ENCODE assay signal across 26 cellular contexts in genomic region chr14:83473416-83473815, GRCh38.
A peak's percentile ranks its signal among the peaks of the same experiment; 100 is the strongest.
DNase-seq lines count a peak whose midpoint lies in the region; ATAC-seq and TF ChIP-seq lines count a peak whose summit lies in the region.
"Had no signal": no experiment of that assay in that cellular context is flagged by ENCODE, and none has a peak within 500 bp of the region (broad histone marks: within the 10 kb centered on the region; RNA-seq: fewer than 3 reads in every experiment).

No MANE protein-coding gene starts in this region.

- no peak for TF ChIP-seq CTCF in AG10803 (conservative IDR thresholded peaks at IDR 0.05; ENCODE audit: low read length)
- no peak for TF ChIP-seq CTCF in cardiac fibroblast (IDR thresholded peaks at IDR 0.05; ENCODE audit: low read depth, low read length)
- no peak for TF ChIP-seq CTCF in mesothelial cell of epicardium (IDR thresholded peaks at IDR 0.05; ENCODE audit: unreplicated experiment)
- TF ChIP-seq CTCF in heart left ventricle (IDR thresholded peaks at IDR 0.05): no peak

- ATAC-seq in heart left ventricle (no peak), GM18870 (IDR thresholded peaks at IDR 0.05; ENCODE audit: unreplicated experiment) (no peak)
- ATAC-seq: Panc1 had no signal

- 73 to 84% (median 81%) methylated on average over 1 of the region's 1 CpG for WGBS in heart left ventricle, 4 donors

- DNase-seq in AG10803 (ENCODE audit: low read depth) (peak; percentile 8), NCI-H226 (peak; percentile 16), cardiac fibroblast (ENCODE audit: low read depth in 2 of 2) (peak; percentile 0 to 2), mesothelial cell of epicardium (ENCODE audit: low spot score in 2 of 2, unreplicated experiment in 2 of 2) (no peak), NK-92 (lab: John Stamatoyannopoulos, UW; ENCODE audit: unreplicated experiment) (no peak), heart left ventricle (no peak)
- no peak for DNase-seq in activated T-helper 2 cell treated with anti-CD3 and anti-CD28 coated beads, Interferon-gamma antibody, Interleukin-2, Interleukin-4, amounts not matched to agents 10 μg/mL and 5 μg/mL and 100 μg/mL, durations not matched to agents 14 hours and 24 hours and 36 hours (ENCODE audit: low spot score)
- DNase-seq: BE2C; Calu3; CD8-positive, alpha-beta memory T cell; DND-41; H9; HFFc6; NCI-H1092; NCI-H1417 treated with DMSO at 0.1 percent for 48 hours; NCI-H1694 treated with DMSO at 0.1 percent for 48 hours; NCI-H2081; NCI-H2227 treated with DMSO at 0.1 percent for 48 hours; NCI-H510A; SHP77 had no signal

- H3K4me1 Mint-ChIP-seq in mesothelial cell of epicardium: peaks cover 31% of the 10 kb centered on the region
- H3K4me1 Mint-ChIP-seq in activated T-helper 2 cell treated with anti-CD3 and anti-CD28 coated beads, Interferon-gamma antibody, Interleukin-2, Interleukin-4, amounts not matched to agents 10 μg/mL and 5 μg/mL and 100 μg/mL, durations not matched to agents 14 hours and 24 hours and 36 hours (ENCODE audit: low read depth): no peaks in the 10 kb centered on the region
- H3K4me1 Mint-ChIP-seq: CD14-positive monocyte; CD8-positive, alpha-beta memory T cell; H9 had no signal

- no peak overlapping the region for H3K27ac ChIP-seq in heart left ventricle
- H3K27ac ChIP-seq: 22Rv1, RWPE1, SK-N-MC had no signal

- H3K27ac Mint-ChIP-seq in mesothelial cell of epicardium: peak overlapping the region; percentile 22
- no peak overlapping the region for H3K27ac Mint-ChIP-seq in activated T-helper 2 cell treated with anti-CD3 and anti-CD28 coated beads, Interferon-gamma antibody, Interleukin-2, Interleukin-4, amounts not matched to agents 10 μg/mL and 5 μg/mL and 100 μg/mL, durations not matched to agents 14 hours and 24 hours and 36 hours
- H3K27ac Mint-ChIP-seq: CD14-positive monocyte; CD8-positive, alpha-beta memory T cell; H9 had no signal

- no peaks in the 10 kb centered on the region for H3K4me1 ChIP-seq in heart left ventricle
- H3K4me1 ChIP-seq: BE2C had no signal

- peaks cover under 1% of the 10 kb centered on the region for H3K9me3 Mint-ChIP-seq in mesothelial cell of epicardium
- H3K9me3 Mint-ChIP-seq in activated T-helper 2 cell treated with anti-CD3 and anti-CD28 coated beads, Interferon-gamma antibody, Interleukin-2, Interleukin-4, amounts not matched to agents 10 μg/mL and 5 μg/mL and 100 μg/mL, durations not matched to agents 14 hours and 24 hours and 36 hours: peaks cover 17% of the 10 kb centered on the region
- H3K9me3 Mint-ChIP-seq: H9, HFFc6 had no signal

- no peak for TF ChIP-seq POLR2A in heart left ventricle (IDR thresholded peaks at IDR 0.05)

- H3K27me3 ChIP-seq in heart left ventricle: no peaks in the 10 kb centered on the region
- H3K27me3 ChIP-seq: BE2C had no signal

- no peak overlapping the region for H3K4me3 Mint-ChIP-seq in mesothelial cell of epicardium
- H3K4me3 Mint-ChIP-seq in activated T-helper 2 cell treated with anti-CD3 and anti-CD28 coated beads, Interferon-gamma antibody, Interleukin-2, Interleukin-4, amounts not matched to agents 10 μg/mL and 5 μg/mL and 100 μg/mL, durations not matched to agents 14 hours and 24 hours and 36 hours (ENCODE audit: low read depth): no peak overlapping the region
- H3K4me3 Mint-ChIP-seq: CD14-positive monocyte; CD8-positive, alpha-beta memory T cell; H9 had no signal

- no peaks in the 10 kb centered on the region for H3K27me3 Mint-ChIP-seq in mesothelial cell of epicardium (ENCODE audit: low read depth)
- H3K27me3 Mint-ChIP-seq in activated T-helper 2 cell treated with anti-CD3 and anti-CD28 coated beads, Interferon-gamma antibody, Interleukin-2, Interleukin-4, amounts not matched to agents 10 μg/mL and 5 μg/mL and 100 μg/mL, durations not matched to agents 14 hours and 24 hours and 36 hours (ENCODE audit: low read depth): no peaks in the 10 kb centered on the region
- H3K27me3 Mint-ChIP-seq: CD8-positive, alpha-beta memory T cell had no signal

- intact Hi-C loops in heart left ventricle (cut with DNase I): no loop called here
- intact Hi-C loops in activated T-helper 2 cell treated with anti-CD3 and anti-CD28 coated beads, Interferon-gamma antibody, Interleukin-2, Interleukin-4, amounts not matched to agents 10 μg/mL and 5 μg/mL and 100 μg/mL, durations not matched to agents 14 hours and 24 hours and 36 hours (cut with micrococcal nuclease): no loop called here

- H3K36me3 ChIP-seq in heart left ventricle: no peaks in the 10 kb centered on the region
- H3K36me3 ChIP-seq: BE2C had no signal

- no peaks in the 10 kb centered on the region for H3K36me3 Mint-ChIP-seq in mesothelial cell of epicardium
- no peaks in the 10 kb centered on the region for H3K36me3 Mint-ChIP-seq in activated T-helper 2 cell treated with anti-CD3 and anti-CD28 coated beads, Interferon-gamma antibody, Interleukin-2, Interleukin-4, amounts not matched to agents 10 μg/mL and 5 μg/mL and 100 μg/mL, durations not matched to agents 14 hours and 24 hours and 36 hours (ENCODE audit: low read depth)
- H3K36me3 Mint-ChIP-seq: CD14-positive monocyte; CD8-positive, alpha-beta memory T cell had no signal

- no peak overlapping the region for H3K4me3 ChIP-seq in AG10803 (ENCODE audit: low read length)
- no peak overlapping the region for H3K4me3 ChIP-seq in cardiac fibroblast (replicated peaks in 1 of 2; ENCODE audit: low read depth in 2 of 2, low read length in 2 of 2)
- H3K4me3 ChIP-seq in heart left ventricle: no peak overlapping the region
- H3K4me3 ChIP-seq: SK-N-MC had no signal

- no peaks in the 10 kb centered on the region for H3K9me3 ChIP-seq in heart left ventricle
- H3K9me3 ChIP-seq: BE2C had no signal

Comparison
In these comparisons a context has a peak if more than half of its experiments do, and no peak if none do; other contexts are left out.
1. DNase-seq: peak in AG10803 (single experiment), NCI-H226 (single experiment) and cardiac fibroblast (2 of 2); none in mesothelial cell of epicardium (0 of 2), NK-92 (single experiment), heart left ventricle (0 of 5) and activated T-helper 2 cell treated with anti-CD3 and anti-CD28 coated beads, Interferon-gamma antibody, Interleukin-2, Interleukin-4, amounts not matched to agents 10 μg/mL and 5 μg/mL and 100 μg/mL, durations not matched to agents 14 hours and 24 hours and 36 hours (single experiment).